In the genomic region with DNA sequence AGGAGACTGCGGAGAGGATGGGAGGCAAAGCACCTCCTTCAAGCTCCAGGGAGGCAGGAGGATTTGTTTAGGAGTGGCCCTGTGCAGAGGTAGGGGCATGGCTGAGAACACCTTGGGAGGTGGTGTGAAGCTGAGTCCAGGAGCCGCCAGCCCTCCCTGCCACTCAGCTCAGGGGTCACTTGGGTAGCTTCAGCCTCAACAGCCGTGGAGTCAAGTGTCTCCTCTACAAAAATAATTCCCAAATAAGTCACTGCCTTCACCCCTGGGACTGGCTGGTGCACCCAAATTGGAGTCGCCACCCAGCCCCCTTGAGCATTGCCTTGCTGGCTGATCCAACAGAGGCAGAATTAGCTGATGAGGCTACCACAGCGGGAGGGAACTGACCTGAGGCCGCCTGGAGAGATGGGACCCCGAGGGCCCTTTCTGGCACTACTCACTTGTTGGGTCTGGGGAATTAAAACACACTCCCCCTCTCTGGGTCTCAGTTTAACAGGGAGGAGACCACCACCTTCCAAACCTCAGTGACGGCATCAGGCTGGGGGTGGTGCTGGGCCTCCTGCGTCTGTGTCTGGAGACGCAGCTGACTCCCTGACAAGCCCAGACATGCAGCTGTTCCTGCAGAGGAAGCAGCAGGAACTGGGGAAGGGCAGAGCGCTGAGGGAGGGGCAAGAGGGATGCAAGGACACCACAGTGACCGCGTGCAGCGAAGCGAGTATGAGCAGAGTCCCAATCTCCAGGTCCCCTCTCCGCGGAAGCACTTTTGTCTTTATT, we compare ENCODE assay signal across 9 cellular contexts.
DNase-seq lines count a peak whose midpoint lies in the region; ATAC-seq and TF ChIP-seq lines count a peak whose summit lies in the region.
"Had no signal": no experiment of that assay in that cellular context is flagged by ENCODE, and none has a peak within 500 bp of the region (broad histone marks: within the 10 kb centered on the region; RNA-seq: fewer than 3 reads in every experiment).

No MANE protein-coding gene starts in this region.

- no peak overlapping the region for H3K4me3 ChIP-seq in A673 (ENCODE audit: low read depth, low read length, poor library complexity, severe bottlenecking)
- no peak overlapping the region for H3K4me3 ChIP-seq in HFF-Myc (replicated peaks; ENCODE audit: low read depth, low read length)
- no peak overlapping the region for H3K4me3 ChIP-seq in colonic mucosa
- H3K4me3 ChIP-seq: pancreas had no signal

- intact Hi-C loops in A673 (cut with micrococcal nuclease; ENCODE audit: unreplicated experiment) (no loop called here), colonic mucosa (cut with DNase I) (loop anchor here (2.0 to 10.0 kb wide), 3 partner anchors 101 to 409 kb away; a partner anchor contains a TSS)

- ATAC-seq in GM21515 (IDR thresholded peaks at IDR 0.05; ENCODE audit: unreplicated experiment): no peak

- POLR2A ChIA-PET in A673 (lab: Charles Lee; ENCODE audit: low non-redundant PET): interaction anchor here (1.1 kb wide), 1 partner anchor 88 kb away, joined by 3 read pairs; a partner anchor contains a TSS

- CTCF ChIA-PET in A673 (lab: Charles Lee): interaction anchor here (0.6 kb wide), 1 partner anchor 210 kb away, joined by 6 read pairs; no protein-coding TSS in a partner anchor

- H3K4me1 ChIP-seq in A673 (ENCODE audit: insufficient read depth, low read length, poor library complexity, severe bottlenecking): peaks cover 52% of the 10 kb centered on the region
- H3K4me1 ChIP-seq in colonic mucosa: peaks cover 14% of the 10 kb centered on the region

- no peak for TF ChIP-seq CTCF in A673 (conservative IDR thresholded peaks at IDR 0.05; ENCODE audit: low read depth, low read length)
- no peak for TF ChIP-seq CTCF in HFF-Myc (IDR thresholded peaks at IDR 0.05; ENCODE audit: low read depth, low read length, missing control alignments)
- TF ChIP-seq CTCF in colonic mucosa (IDR thresholded peaks at IDR 0.05): no peak

- H3K36me3 ChIP-seq in A673 (ENCODE audit: insufficient read depth, low read length, poor library complexity, severe bottlenecking) (no peaks in the 10 kb centered on the region), colonic mucosa (no peaks in the 10 kb centered on the region)
- H3K36me3 ChIP-seq: pancreas had no signal

- DNase-seq in A673 (ENCODE audit: low spot score) (peak; percentile 61), HFF-Myc (ENCODE audit: extremely low read depth, low read depth) (peak; percentile 61), SK-N-DZ (ENCODE audit: low spot score) (peak; percentile 89), foreskin melanocyte (peak; percentile 53), retina (peak; percentile 68), NAMALWA (ENCODE audit: low spot score) (no peak), colonic mucosa (no peak)

- H3K27me3 ChIP-seq in A673 (replicated peaks; ENCODE audit: insufficient read depth, low read depth, low read length, poor library complexity) (no peaks in the 10 kb centered on the region), colonic mucosa (no peaks in the 10 kb centered on the region)
- H3K27me3 ChIP-seq: pancreas had no signal

- H3K27ac ChIP-seq in A673 (ENCODE audit: low read depth, low read length, poor library complexity, severe bottlenecking) (peak overlapping the region; percentile 22), colonic mucosa (no peak overlapping the region)

- peak overlapping the region in 1 of 2 donors; percentile 46 for H3K9ac ChIP-seq in colonic mucosa (ENCODE audit: low read depth in 2 of 2, low read length in 2 of 2)

- BruUV-seq in A673 (replicated peaks; lab: Mats Ljungman, UMichigan): no TSS peak

- no peaks in the 10 kb centered on the region for H3K9me3 ChIP-seq in A673 (ENCODE audit: low read depth, low read length, poor library complexity, severe bottlenecking)
- no peaks in the 10 kb centered on the region for H3K9me3 ChIP-seq in colonic mucosa
- H3K9me3 ChIP-seq: pancreas had no signal

Comparison
In these comparisons a context has a peak if more than half of its experiments do, and no peak if none do; other contexts are left out.
1. DNase-seq: peak in A673 (single experiment), HFF-Myc (single experiment), SK-N-DZ (single experiment), foreskin melanocyte (single experiment) and retina (single experiment); none in NAMALWA (single experiment) and colonic mucosa (single experiment).